8 cellular contexts compared by ENCODE assay signal in the genomic region with DNA sequence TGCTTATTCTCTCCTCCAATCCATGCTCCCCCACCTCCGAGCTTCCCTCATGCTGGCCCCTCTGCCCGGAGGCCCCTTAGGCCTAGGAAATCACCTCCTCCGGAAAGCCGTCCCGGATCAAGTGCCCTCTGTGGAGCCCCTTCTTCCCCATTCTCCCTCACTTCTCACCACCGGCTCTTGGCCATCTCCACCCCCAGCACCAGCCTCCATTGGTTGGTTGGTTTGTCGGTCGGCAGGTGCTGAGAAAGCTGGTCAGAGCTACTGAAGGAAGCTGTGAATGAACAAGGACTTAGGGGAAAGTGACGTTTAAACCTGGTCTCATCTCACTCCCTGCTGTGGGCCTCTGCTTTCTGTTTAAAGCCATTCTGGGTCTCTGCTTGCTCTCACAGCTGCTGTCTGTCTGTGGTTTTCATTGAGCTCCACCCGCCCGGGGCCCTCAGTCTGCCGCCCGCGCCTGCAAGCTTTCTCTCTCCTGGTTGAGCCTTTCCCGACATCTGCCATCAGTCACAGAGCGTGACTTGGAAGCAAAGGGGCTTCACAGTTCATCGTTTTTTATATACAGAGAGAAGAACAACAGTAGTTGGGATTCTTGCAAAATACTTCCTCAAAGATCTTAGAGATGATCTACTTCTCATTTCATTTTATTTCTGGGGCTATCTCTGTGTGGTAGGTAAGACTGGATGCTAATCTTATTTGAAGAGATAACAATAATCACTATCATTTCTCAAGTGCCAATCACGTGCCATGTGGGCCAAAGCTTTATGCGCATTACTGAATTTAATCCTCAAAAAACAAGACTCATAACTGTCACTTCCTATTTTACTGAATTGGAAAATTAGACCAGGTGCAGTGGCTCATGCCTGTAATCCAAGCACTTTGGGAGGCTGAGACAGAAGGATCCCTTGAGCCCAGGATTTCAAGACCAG.
DNase-seq lines count a peak whose midpoint lies in the region; ATAC-seq and TF ChIP-seq lines count a peak whose summit lies in the region.

No MANE protein-coding gene starts in this region.

- peaks cover 44% of the 10 kb centered on the region for H3K4me1 Mint-ChIP-seq in activated T-helper 17 cell treated with anti-CD3 and anti-CD28 coated beads, Interleukin-2, amount 50 U/mL, for 72 hours

- ATAC-seq in HG02571 (IDR thresholded peaks at IDR 0.05; ENCODE audit: unreplicated experiment) (peak; percentile 74), GM19324 (IDR thresholded peaks at IDR 0.05; ENCODE audit: low FRiP score, unreplicated experiment) (no peak), HG03097 (IDR thresholded peaks at IDR 0.05; ENCODE audit: low FRiP score, unreplicated experiment) (no peak)
- peak; percentile 71 for ATAC-seq in activated T-helper 17 cell treated with anti-CD3 and anti-CD28 coated beads, Interleukin-2, amount 50 U/mL, for 72 hours (replicated peaks)

- no peak overlapping the region for H3K4me3 ChIP-seq in GM06990 (replicated peaks; ENCODE audit: low read depth, low read length)

- peak; percentile 61 for DNase-seq in GM06990 (ENCODE audit: extremely low read depth, insufficient read length)
- peak; percentile 86 for DNase-seq in NCI-H345 (lab: John Stamatoyannopoulos, UW)
- peak; percentile 45 for DNase-seq in mucosa of gallbladder (ENCODE audit: low spot score)
- no peak for DNase-seq in NCI-H774 (lab: John Stamatoyannopoulos, UW)

- H3K27me3 ChIP-seq in GM06990 (replicated peaks; ENCODE audit: control insufficient read depth, insufficient read depth, low read length) = no peaks in the 10 kb centered on the region

- peak overlapping the region; percentile 84 for H3K27ac Mint-ChIP-seq in activated T-helper 17 cell treated with anti-CD3 and anti-CD28 coated beads, Interleukin-2, amount 50 U/mL, for 72 hours

- no peak for TF ChIP-seq CTCF in GM06990 (IDR thresholded peaks at IDR 0.05; ENCODE audit: insufficient read depth, low read length, poor library complexity, severe bottlenecking)

- no peaks in the 10 kb centered on the region for H3K36me3 Mint-ChIP-seq in activated T-helper 17 cell treated with anti-CD3 and anti-CD28 coated beads, Interleukin-2, amount 50 U/mL, for 72 hours (ENCODE audit: low read depth)

- H3K27me3 Mint-ChIP-seq in activated T-helper 17 cell treated with anti-CD3 and anti-CD28 coated beads, Interleukin-2, amount 50 U/mL, for 72 hours = peaks cover 7% of the 10 kb centered on the region

- H3K4me3 Mint-ChIP-seq in activated T-helper 17 cell treated with anti-CD3 and anti-CD28 coated beads, Interleukin-2, amount 50 U/mL, for 72 hours = peak overlapping the region; percentile 81

- no peaks in the 10 kb centered on the region; the same call in none of the 2 replicates for H3K36me3 ChIP-seq in GM06990 (ENCODE audit: control insufficient read depth, insufficient read depth, low read length)

- no peaks in the 10 kb centered on the region for H3K9me3 Mint-ChIP-seq in activated T-helper 17 cell treated with anti-CD3 and anti-CD28 coated beads, Interleukin-2, amount 50 U/mL, for 72 hours

Comparison
In these comparisons a context has a peak if more than half of its experiments do, and no peak if none do; other contexts are left out.
1. ATAC-seq: peak in HG02571 (single experiment) and activated T-helper 17 cell treated with anti-CD3 and anti-CD28 coated beads, Interleukin-2, amount 50 U/mL, for 72 hours (single experiment); none in GM19324 (single experiment) and HG03097 (single experiment).